In genomic region chr3:122258757-122259371, GRCh38 we compare ENCODE assay signal across 8 cellular contexts.
DNase-seq lines count a peak whose midpoint lies in the region; ATAC-seq and TF ChIP-seq lines count a peak whose summit lies in the region.

No MANE protein-coding gene starts in this region.

- ATAC-seq in GM18909 (IDR thresholded peaks at IDR 0.05; ENCODE audit: poor library complexity, unreplicated experiment): peak; percentile 87
- ATAC-seq in HG03135 (IDR thresholded peaks at IDR 0.05; ENCODE audit: unreplicated experiment): peak; percentile 72
- ATAC-seq in naive thymus-derived CD4-positive, alpha-beta T cell: peak; percentile 69
- no peak for ATAC-seq in thoracic aorta (ENCODE audit: insufficient number of reproducible peaks, low FRiP score, low read depth)

- H3K27me3 ChIP-seq in naive thymus-derived CD4-positive, alpha-beta T cell (ENCODE audit: control insufficient read depth in 2 of 2, insufficient read depth in 2 of 2, low read length in 2 of 2): no peaks in the 10 kb centered on the region
- no peaks in the 10 kb centered on the region for H3K27me3 ChIP-seq in thoracic aorta (replicated peaks; ENCODE audit: insufficient read depth)

- CTCF ChIA-PET in naive thymus-derived CD4-positive, alpha-beta T cell (lab: Charles Lee): interaction anchor here (0.6 kb wide), 1 partner anchor 17 kb away, joined by 3 read pairs; no protein-coding TSS in a partner anchor

- H3K9me3 Mint-ChIP-seq in naive thymus-derived CD4-positive, alpha-beta T cell: peaks cover 0 to 2% (median 0%) of the 10 kb centered on the region in 11 donors

- intact Hi-C loops in naive thymus-derived CD4-positive, alpha-beta T cell (cut with micrococcal nuclease): loop anchor here (1.0 to 10.0 kb wide), 4 partner anchors 158 to 713 kb away; partner anchors contain the start of gene SLC15A2 (in 1 of the 2)

- H3K4me3 ChIP-seq in epithelial cell of proximal tubule (ENCODE audit: low read depth, low read length): no peak overlapping the region
- no peak overlapping the region for H3K4me3 ChIP-seq in naive thymus-derived CD4-positive, alpha-beta T cell (ENCODE audit: low read length)
- no peak overlapping the region for H3K4me3 ChIP-seq in thoracic aorta

- peaks cover 12 to 26% (median 14%) of the 10 kb centered on the region in 5 donors for H3K27me3 Mint-ChIP-seq in naive thymus-derived CD4-positive, alpha-beta T cell

- H3K4me1 ChIP-seq in naive thymus-derived CD4-positive, alpha-beta T cell (ENCODE audit: control insufficient read depth in 2 of 2, insufficient read depth in 2 of 2, low read length in 2 of 2): no peaks in the 10 kb centered on the region
- H3K4me1 ChIP-seq in thoracic aorta (ENCODE audit: control insufficient read depth in 1 of 2, low read depth in 2 of 2): no peaks in the 10 kb centered on the region

- no peaks in the 10 kb centered on the region for H3K36me3 Mint-ChIP-seq in naive thymus-derived CD4-positive, alpha-beta T cell

- POLR2A ChIA-PET in naive thymus-derived CD4-positive, alpha-beta T cell (lab: Charles Lee): no interaction called here

- no peaks in the 10 kb centered on the region for H3K36me3 ChIP-seq in naive thymus-derived CD4-positive, alpha-beta T cell (ENCODE audit: control insufficient read depth in 2 of 3, insufficient read depth in 3 of 3, low read length in 3 of 3)
- no peaks in the 10 kb centered on the region for H3K36me3 ChIP-seq in thoracic aorta

- H3K4me1 Mint-ChIP-seq in naive thymus-derived CD4-positive, alpha-beta T cell: peaks cover 0 to 14% (median 0%) of the 10 kb centered on the region in 7 donors

- no peaks in the 10 kb centered on the region for H3K9me3 ChIP-seq in naive thymus-derived CD4-positive, alpha-beta T cell (ENCODE audit: control insufficient read depth in 2 of 3, low read length in 3 of 3)
- no peaks in the 10 kb centered on the region for H3K9me3 ChIP-seq in thoracic aorta

- TF ChIP-seq CTCF in C4-2B (conservative IDR thresholded peaks at IDR 0.05): peak; percentile 92
- TF ChIP-seq CTCF in epithelial cell of proximal tubule (conservative IDR thresholded peaks at IDR 0.05; ENCODE audit: low read depth, low read length): peak; percentile 93
- TF ChIP-seq CTCF in thoracic aorta (IDR thresholded peaks at IDR 0.05): peak; percentile 23

- no peak overlapping the region for H3K27ac Mint-ChIP-seq in naive thymus-derived CD4-positive, alpha-beta T cell

- no peak overlapping the region for H3K27ac ChIP-seq in C4-2B
- H3K27ac ChIP-seq in naive thymus-derived CD4-positive, alpha-beta T cell (ENCODE audit: low read depth, low read length): no peak overlapping the region
- no peak overlapping the region for H3K27ac ChIP-seq in thoracic aorta

- no peak overlapping the region for H3K4me3 Mint-ChIP-seq in naive thymus-derived CD4-positive, alpha-beta T cell

- DNase-seq in NCI-H446 treated with DMSO at 0.1 percent for 48 hours (lab: John Stamatoyannopoulos, UW) (peak; percentile 55), epithelial cell of proximal tubule (ENCODE audit: low read depth) (no peak), thoracic aorta (ENCODE audit: low spot score) (no peak)
- DNase-seq in activated CD4-positive, alpha-beta T cell treated with anti-CD3 and anti-CD28 coated beads, Interleukin-2, amount 50 U/mL, for 1 hour: peak; percentile 15
- peak in 1 of 9 donors; percentile 68 for DNase-seq in naive thymus-derived CD4-positive, alpha-beta T cell

Comparison
In these comparisons a context has a peak if more than half of its experiments do, and no peak if none do; other contexts are left out.
1. CTCF ChIP-seq: peak in every context shown above with its lines; median percentile 93 in epithelial cell of proximal tubule; 92 in C4-2B; 23 in thoracic aorta.
2. DNase-seq: peak in NCI-H446 treated with DMSO at 0.1 percent for 48 hours (single experiment) and activated CD4-positive, alpha-beta T cell treated with anti-CD3 and anti-CD28 coated beads, Interleukin-2, amount 50 U/mL, for 1 hour (single experiment); none in epithelial cell of proximal tubule (single experiment) and thoracic aorta (single experiment).